ENCODE assay signal across 16 cellular contexts in the genomic region with DNA sequence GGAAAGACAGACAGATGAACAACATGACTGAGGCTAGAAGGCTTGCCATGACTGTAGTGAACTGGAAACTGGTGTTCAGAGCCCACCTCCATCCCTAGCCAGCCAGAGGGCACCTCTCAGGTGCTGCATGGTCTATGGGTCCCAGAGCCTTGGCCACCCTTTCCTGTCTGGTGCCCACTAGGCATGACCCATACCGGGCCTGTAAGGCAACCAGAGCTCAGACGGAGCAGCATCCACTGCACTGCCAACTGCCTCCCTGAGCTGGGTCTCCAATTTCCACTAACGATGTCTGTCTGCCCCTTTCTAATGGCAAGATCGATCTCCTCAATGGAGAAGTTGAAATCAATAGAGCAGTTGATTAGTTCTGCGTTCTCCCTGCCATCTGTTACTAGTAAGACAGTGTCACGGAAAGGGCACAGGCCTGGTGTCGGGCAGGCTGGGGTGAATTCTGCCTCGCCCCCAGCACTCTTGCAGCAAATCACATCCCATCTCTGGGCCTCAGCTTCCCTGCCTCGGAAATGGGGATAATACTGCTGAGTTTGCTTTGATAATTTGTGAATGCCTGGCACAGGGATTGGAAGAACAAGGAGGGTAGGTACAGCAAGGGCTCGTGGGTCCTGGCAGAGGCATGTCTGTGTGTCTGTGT.
"Had no signal": no experiment of that assay in that cellular context is flagged by ENCODE, and none has a peak within 500 bp of the region (broad histone marks: within the 10 kb centered on the region; RNA-seq: fewer than 3 reads in every experiment).

No MANE protein-coding gene starts in this region.

- H3K9me3 ChIP-seq: gastroesophageal sphincter, lower lobe of right lung, pancreas, upper lobe of left lung had no signal

- H3K4me1 ChIP-seq: neural progenitor cell, pancreas had no signal

- H3K27ac ChIP-seq: cardiac muscle cell, gastroesophageal sphincter, hepatocyte, lower lobe of right lung, neural progenitor cell, pancreas, upper lobe of left lung had no signal

- H3K36me3 Mint-ChIP-seq: activated naive CD4-positive, alpha-beta T cell treated with anti-CD3 and anti-CD28 coated beads, Interleukin-2, amount 10 ng/mL, durations not matched to agents 7 days and 5 days; neural progenitor cell had no signal

- H3K4me3 Mint-ChIP-seq: activated CD4-positive, alpha-beta T cell treated with anti-CD3 and anti-CD28 coated beads, Interleukin-2, amount 10 ng/mL, durations not matched to agents 7 days and 5 days; activated naive CD4-positive, alpha-beta T cell treated with anti-CD3 and anti-CD28 coated beads, Interleukin-2, amount 10 ng/mL, durations not matched to agents 7 days and 5 days; activated T-cell treated with anti-CD3 and anti-CD28 coated beads, Interleukin-2, amount 50 U/mL, for 24 hours; neural progenitor cell had no signal

- FAIRE-seq: pancreas had no signal

- H3K27ac Mint-ChIP-seq: activated CD4-positive, alpha-beta T cell treated with anti-CD3 and anti-CD28 coated beads, Interleukin-2, amount 10 ng/mL, durations not matched to agents 7 days and 5 days; activated naive CD4-positive, alpha-beta T cell treated with anti-CD3 and anti-CD28 coated beads, Interleukin-2, amount 10 ng/mL, durations not matched to agents 7 days and 5 days; activated T-cell treated with anti-CD3 and anti-CD28 coated beads, Interleukin-2, amount 50 U/mL, for 24 hours; neural progenitor cell had no signal

- DNase-seq: activated CD4-positive, alpha-beta T cell treated with anti-CD3 and anti-CD28 coated beads, Interleukin-2, amount 10 ng/mL, durations not matched to agents 7 days and 5 days; activated naive CD4-positive, alpha-beta T cell treated with anti-CD3 and anti-CD28 coated beads, Interleukin-2, amount 10 ng/mL, durations not matched to agents 7 days and 5 days; activated T-cell treated with anti-CD3 and anti-CD28 coated beads, Interleukin-2, amount 50 U/mL, for 24 hours; erythroblast; kidney glomerular epithelial cell; lower lobe of right lung; midbrain; pancreas; stimulated activated CD4-positive, alpha-beta T cell treated with anti-CD3 and anti-CD28 coated beads, Interleukin-2, amount 100 ng/mL, for 48 hours; stimulated activated naive CD4-positive, alpha-beta T cell; substantia nigra; upper lobe of left lung had no signal

- H3K36me3 ChIP-seq: cardiac muscle cell, gastroesophageal sphincter, lower lobe of right lung, neural progenitor cell, pancreas, upper lobe of left lung had no signal

- ATAC-seq: gastroesophageal sphincter, lower lobe of right lung, pancreas had no signal

- H3K9me3 Mint-ChIP-seq: activated CD4-positive, alpha-beta T cell treated with anti-CD3 and anti-CD28 coated beads, Interleukin-2, amount 10 ng/mL, durations not matched to agents 7 days and 5 days; activated naive CD4-positive, alpha-beta T cell treated with anti-CD3 and anti-CD28 coated beads, Interleukin-2, amount 10 ng/mL, durations not matched to agents 7 days and 5 days; activated T-cell treated with anti-CD3 and anti-CD28 coated beads, Interleukin-2, amount 50 U/mL, for 24 hours; neural progenitor cell had no signal

- H3K27me3 ChIP-seq: cardiac muscle cell, hepatocyte, neural progenitor cell, pancreas, upper lobe of left lung had no signal

- H3K4me3 ChIP-seq: cardiac muscle cell, gastroesophageal sphincter, hepatocyte, lower lobe of right lung, neural progenitor cell, pancreas, upper lobe of left lung had no signal

- H3K4me1 Mint-ChIP-seq: activated CD4-positive, alpha-beta T cell treated with anti-CD3 and anti-CD28 coated beads, Interleukin-2, amount 10 ng/mL, durations not matched to agents 7 days and 5 days; activated naive CD4-positive, alpha-beta T cell treated with anti-CD3 and anti-CD28 coated beads, Interleukin-2, amount 10 ng/mL, durations not matched to agents 7 days and 5 days had no signal
